ENCODE assay signal across 8 cellular contexts in genomic region chr1:84853743-84854721, GRCh38. TPM values are rescaled to one million over a fixed set of nuclear protein-coding genes. Genes with fewer than 3 reads are reported as not detected.
DNase-seq lines count a peak whose midpoint lies in the region; ATAC-seq, FAIRE-seq and TF ChIP-seq lines count a peak whose summit lies in the region.

No MANE protein-coding gene starts in this region.

- no peaks in the 10 kb centered on the region for H3K27me3 ChIP-seq in heart right ventricle
- no peaks in the 10 kb centered on the region for H3K27me3 ChIP-seq in left ventricle myocardium inferior (ENCODE audit: low read depth)
- H3K27me3 ChIP-seq in astrocyte (ENCODE audit: insufficient read depth, low read length): no peaks in the 10 kb centered on the region

- DNase-seq in heart right ventricle (no peak), left ventricle myocardium inferior (no peak), NCI-H460 (ENCODE audit: extremely low read depth, low read depth) (peak; percentile 2), astrocyte (ENCODE audit: low read depth) (peak; percentile 77), naive B cell (no peak), caudate nucleus (lab: John Stamatoyannopoulos, UW) (no peak)
- DNase-seq in activated effector memory CD4-positive, alpha-beta T cell treated with anti-CD3 and anti-CD28 coated beads, Interleukin-2, amount 50 U/mL, for 16 hours: no peak

- peak in 6 of 8 donors; percentile 20 to 63 (median 34) for ATAC-seq in heart right ventricle
- peak; percentile 93 for ATAC-seq in HG02763 (IDR thresholded peaks at IDR 0.05; ENCODE audit: unreplicated experiment)
- peak; percentile 25 to 32 for ATAC-seq in naive B cell (ENCODE audit: low read depth in 2 of 2)

- no peaks in the 10 kb centered on the region for H3K36me3 ChIP-seq in heart right ventricle
- no peaks in the 10 kb centered on the region for H3K36me3 ChIP-seq in left ventricle myocardium inferior
- no peaks in the 10 kb centered on the region for H3K36me3 ChIP-seq in astrocyte (ENCODE audit: insufficient read depth, low read length)

- H3K36me3 Mint-ChIP-seq in astrocyte (ENCODE audit: low read depth, unreplicated experiment) (no peaks in the 10 kb centered on the region), naive B cell (no peaks in the 10 kb centered on the region)

- H3K27me3 Mint-ChIP-seq in astrocyte (ENCODE audit: low read depth, unreplicated experiment) (peaks cover 2% of the 10 kb centered on the region), naive B cell (no peaks in the 10 kb centered on the region)

- no peaks in the 10 kb centered on the region for H4K20me1 ChIP-seq in astrocyte (ENCODE audit: insufficient read depth, low read length)

- H3K4me3 ChIP-seq in heart right ventricle: no peak overlapping the region
- no peak overlapping the region for H3K4me3 ChIP-seq in left ventricle myocardium inferior
- no peak overlapping the region for H3K4me3 ChIP-seq in astrocyte (ENCODE audit: insufficient read depth, low read depth, low read length)

- intact Hi-C loops in heart right ventricle (cut with DNase I): no loop called here
- intact Hi-C loops in left ventricle myocardium inferior (cut with micrococcal nuclease): no loop called here

- H3K9me3 Mint-ChIP-seq in astrocyte (ENCODE audit: unreplicated experiment): peaks cover 12% of the 10 kb centered on the region
- H3K9me3 Mint-ChIP-seq in naive B cell: no peaks in the 10 kb centered on the region

- H3K27ac ChIP-seq in heart right ventricle (peak overlapping the region in 1 of 10 donors; percentile 48), left ventricle myocardium inferior (replicated peaks) (no peak overlapping the region), astrocyte (ENCODE audit: low read depth, low read length) (peak overlapping the region; percentile 63), caudate nucleus (ENCODE audit: low read depth, low read length) (no peak overlapping the region)

- FAIRE-seq in astrocyte (lab: Jason Lieb, UNC): peak; percentile 54

- peaks cover 0 to 29% (median 4%) of the 10 kb centered on the region in 9 donors for H3K4me1 ChIP-seq in heart right ventricle
- H3K4me1 ChIP-seq in left ventricle myocardium inferior: peaks cover 28% of the 10 kb centered on the region
- peaks cover 16% of the 10 kb centered on the region for H3K4me1 ChIP-seq in astrocyte (ENCODE audit: insufficient read depth, low read length)

- H3K27ac Mint-ChIP-seq in astrocyte (ENCODE audit: unreplicated experiment) (peak overlapping the region; percentile 77), naive B cell (peak overlapping the region in 2 of 6 donors; percentile 1 to 5)

- H2AFZ ChIP-seq in astrocyte (ENCODE audit: low read depth, low read length): no peak overlapping the region

- no peak for TF ChIP-seq CTCF in heart right ventricle (IDR thresholded peaks at IDR 0.05)
- TF ChIP-seq CTCF in left ventricle myocardium inferior (IDR thresholded peaks at IDR 0.05; ENCODE audit: borderline replicate concordance): no peak
- no peak for TF ChIP-seq CTCF in astrocyte (IDR thresholded peaks at IDR 0.05; ENCODE audit: insufficient read depth, low read depth, low read length)

- no peaks in the 10 kb centered on the region for H3K79me2 ChIP-seq in astrocyte (ENCODE audit: insufficient read depth, low read length)

- peak overlapping the region; percentile 14 for H3K9ac ChIP-seq in astrocyte (ENCODE audit: low read length)

- H3K9me3 ChIP-seq in heart right ventricle (no peaks in the 10 kb centered on the region), left ventricle myocardium inferior (replicated peaks) (no peaks in the 10 kb centered on the region), astrocyte (ENCODE audit: insufficient read depth, low read depth, low read length) (no peaks in the 10 kb centered on the region)

- H3K4me1 Mint-ChIP-seq in astrocyte (ENCODE audit: low read depth, unreplicated experiment): peaks cover 23% of the 10 kb centered on the region
- H3K4me1 Mint-ChIP-seq in naive B cell: peaks cover 0 to 18% (median 0%) of the 10 kb centered on the region in 3 donors

- H3K4me2 ChIP-seq in astrocyte (ENCODE audit: low read length): peak overlapping the region; percentile 27

- H3K4me3 Mint-ChIP-seq in astrocyte (ENCODE audit: unreplicated experiment): no peak overlapping the region
- peak overlapping the region in 1 of 8 donors; percentile 16 for H3K4me3 Mint-ChIP-seq in naive B cell

- 62 to 63% methylated on average over 2 of the region's 2 CpGs for WGBS in heart right ventricle, 2 donors

RNA-seq across cellular contexts. Expression of gene LPAR3, which starts 39.0 kb away (rescaled TPM):
- 10 to 100 TPM in 7 of 10 donors, 1 to 10 TPM in 3; 4.9 to 17.3 (median 11.9) TPM for total RNA-seq in heart right ventricle
- 1 to 10 TPM; 4.7 to 8.4 TPM for polyA plus RNA-seq in heart right ventricle
- 16.2 TPM for total RNA-seq in left ventricle myocardium inferior
- total RNA-seq in NCI-H460 (2014; rRNA removed; shearing (Covaris generic)): 0.57 and 1.2 TPM in 2 replicates
- polyA plus RNA-seq in NCI-H460 (2014; cell fraction: nucleus; rRNA removed): 0.14 TPM in 1 of 2 replicates, not detected in the other
- 0.70 and 0.91 TPM in 2 replicates for total RNA-seq in astrocyte
- polyA plus RNA-seq in naive B cell (ENCODE audit: low read depth in 6 of 6): not detected

Comparison
In these comparisons a context has a peak if more than half of its experiments do, and no peak if none do; other contexts are left out.
1. ATAC-seq: peak in every context shown above with its lines; median percentile 93 in HG02763; 34 in heart right ventricle; 28 in naive B cell.
2. DNase-seq: peak in NCI-H460 (single experiment) and astrocyte (single experiment); none in heart right ventricle (0 of 2), left ventricle myocardium inferior (single experiment), naive B cell (single experiment), caudate nucleus (0 of 61) and activated effector memory CD4-positive, alpha-beta T cell treated with anti-CD3 and anti-CD28 coated beads, Interleukin-2, amount 50 U/mL, for 16 hours (single experiment).